ENCODE assay signal across 1 cellular context in genomic region chr2:28390241-28390856, GRCh38.
TF ChIP-seq lines count a peak whose summit lies in the region.

No MANE protein-coding gene starts in this region.

TF ChIP-seq in HepG2, 621 proteins besides CTCF, POLR2A, EP300 and RAD21 (continued from another document and continues in another):
- TF ChIP-seq ZBTB40 (IDR thresholded peaks at IDR 0.05): no peak
- TF ChIP-seq ZBTB40 (CRISPR knock-in tag; IDR thresholded peaks at IDR 0.05): no peak
- peak; percentile 62 for TF ChIP-seq SALL1 (CRISPR knock-in tag; IDR thresholded peaks at IDR 0.05)
- TF ChIP-seq HNF1A (IDR thresholded peaks at IDR 0.05; ENCODE audit: low read depth): no peak
- TF ChIP-seq HNF1A (CRISPR knock-in tag; IDR thresholded peaks at IDR 0.05; ENCODE audit: borderline replicate concordance): no peak
- peak; percentile 11; the same call in 1 of the 2 replicates for TF ChIP-seq SP2 (CRISPR knock-in tag; IDR thresholded peaks at IDR 0.05)
- TF ChIP-seq ARNTL (CRISPR knock-in tag; IDR thresholded peaks at IDR 0.05): no peak
- TF ChIP-seq MIER3 (CRISPR knock-in tag; IDR thresholded peaks at IDR 0.05; ENCODE audit: borderline replicate concordance): no peak
- TF ChIP-seq ZNF609 (CRISPR knock-in tag; IDR thresholded peaks at IDR 0.05; ENCODE audit: borderline replicate concordance): no peak
- TF ChIP-seq TBX3 (IDR thresholded peaks at IDR 0.05; ENCODE audit: borderline replicate concordance): no peak
- TF ChIP-seq ZNF468 (CRISPR knock-in tag; IDR thresholded peaks at IDR 0.05): no peak
- no peak for TF ChIP-seq ZBTB43 (CRISPR knock-in tag; conservative IDR thresholded peaks at IDR 0.05)
- no peak for TF ChIP-seq ZBTB7A (CRISPR knock-in tag; IDR thresholded peaks at IDR 0.05)
- no peak for TF ChIP-seq SRSF9 (IDR thresholded peaks at IDR 0.05; ENCODE audit: borderline replicate concordance, insufficient read depth, low read depth, low read length, poor library complexity, severe bottlenecking)
- no peak for TF ChIP-seq GPN1 (CRISPR knock-in tag; IDR thresholded peaks at IDR 0.05; ENCODE audit: borderline replicate concordance)
- no peak for TF ChIP-seq ZNF674 (CRISPR knock-in tag; IDR thresholded peaks at IDR 0.05; ENCODE audit: low read depth)
- no peak for TF ChIP-seq NAIF1 (CRISPR knock-in tag; IDR thresholded peaks at IDR 0.05; ENCODE audit: borderline replicate concordance)
- TF ChIP-seq U2AF1 (optimal IDR thresholded peaks at IDR 0.05; ENCODE audit: low read depth, low read length): no peak
- TF ChIP-seq RELA (CRISPR knock-in tag; IDR thresholded peaks at IDR 0.05): peak; percentile 13; the same call in 1 of the 2 replicates
- TF ChIP-seq ZNF691 (CRISPR knock-in tag; IDR thresholded peaks at IDR 0.05; ENCODE audit: borderline replicate concordance, low read depth): 0 out of 2 replicates have a peak, but pooled peaks have one; percentile 17
- peak; percentile 27 for TF ChIP-seq ZNF407 (CRISPR knock-in tag; IDR thresholded peaks at IDR 0.05; ENCODE audit: not compliant biosample characterization)
- TF ChIP-seq ZNF83 (CRISPR knock-in tag; IDR thresholded peaks at IDR 0.05; ENCODE audit: borderline replicate concordance): no peak
